25 cellular contexts compared by ENCODE assay signal in the genomic region with DNA sequence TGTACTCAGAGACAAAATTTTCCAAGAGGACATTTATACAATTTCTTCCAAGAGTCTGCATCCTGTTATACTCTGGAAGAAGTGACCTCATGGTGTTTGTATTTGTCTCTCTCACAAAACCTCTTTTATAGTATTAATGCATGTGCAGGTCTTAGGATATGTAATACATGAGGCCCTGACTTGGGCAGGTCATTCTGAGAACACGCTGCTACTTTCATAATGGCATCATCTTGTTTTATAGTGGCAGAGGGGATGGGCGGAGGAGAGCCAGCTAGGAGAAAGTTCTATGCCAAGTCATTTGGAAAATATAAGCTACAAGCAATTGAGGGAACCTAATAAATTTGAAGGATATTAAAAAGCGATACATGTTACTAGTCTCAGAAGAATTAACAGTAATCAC.
A peak's percentile ranks its signal among the peaks of the same experiment; 100 is the strongest.
DNase-seq lines count a peak whose midpoint lies in the region; ATAC-seq, FAIRE-seq and TF ChIP-seq lines count a peak whose summit lies in the region.
"Had no signal": no experiment of that assay in that cellular context is flagged by ENCODE, and none has a peak within 500 bp of the region (broad histone marks: within the 10 kb centered on the region; RNA-seq: fewer than 3 reads in every experiment).

No MANE protein-coding gene starts in this region.

- H3K27me3 Mint-ChIP-seq in HFFc6 (ENCODE audit: insufficient read depth): no peaks in the 10 kb centered on the region; the same call in 1 of the 2 replicates
- H3K27me3 Mint-ChIP-seq in activated CD4-positive, alpha-beta T cell treated with anti-CD3 and anti-CD28 coated beads for 36 hours: no peaks in the 10 kb centered on the region

- ATAC-seq in A549: no peak
- no peak for ATAC-seq in activated CD4-positive, alpha-beta T cell treated with anti-CD3 and anti-CD28 coated beads for 36 hours
- no peak for ATAC-seq in omental fat pad (ENCODE audit: low FRiP score)
- no peak for ATAC-seq in pancreas
- ATAC-seq: Panc1 had no signal

- WGBS in A549 (ENCODE audit: missing lambda C conversion rate): 85% methylated on average over 3 of the region's 3 CpGs
- WGBS in pancreas, 2 donors: 81 to 94% methylated on average over 3 of the region's 3 CpGs

- CTCF ChIA-PET in A549 (lab: Yijun Ruan, JAX): interaction anchor here (1.5 to 1.7 kb wide), 2 partner anchors 9 to 176 kb away, joined by 3 to 4 read pairs; no protein-coding TSS in a partner anchor
- CTCF ChIA-PET in activated CD4-positive, alpha-beta T cell treated with anti-CD3 and anti-CD28 coated beads for 36 hours (lab: Charles Lee): no interaction called here

- H3K27ac Mint-ChIP-seq in HFFc6: peak overlapping the region; percentile 39
- no peak overlapping the region for H3K27ac Mint-ChIP-seq in activated CD4-positive, alpha-beta T cell treated with anti-CD3 and anti-CD28 coated beads for 36 hours
- H3K27ac Mint-ChIP-seq: CD4-positive, alpha-beta memory T cell had no signal

- H3K9me3 ChIP-seq in A549 (no peaks in the 10 kb centered on the region), pancreas (no peaks in the 10 kb centered on the region)

- FAIRE-seq in A549 (lab: Jason Lieb, UNC): no peak
- FAIRE-seq in pancreas (lab: Jason Lieb, UNC): no peak
- FAIRE-seq: H1 had no signal

- TF ChIP-seq POLR2A in A549 (IDR thresholded peaks at IDR 0.05; ENCODE audit: low read length): no peak

- no peaks in the 10 kb centered on the region for H3K36me3 ChIP-seq in pancreas

- no peak for TF ChIP-seq RAD21 in A549 (conservative IDR thresholded peaks at IDR 0.05 in 1 of 2, IDR thresholded peaks at IDR 0.05 in 1 of 2)

- no peak for DNase-seq in A549 (ENCODE audit: low read depth in 1 of 2, low spot score in 1 of 2)
- peak; percentile 38 for DNase-seq in ELR (ENCODE audit: low read depth)
- no peak for DNase-seq in HFFc6
- peak; percentile 32 for DNase-seq in dermis blood vessel endothelial cell
- no peak for DNase-seq in activated CD4-positive, alpha-beta T cell treated with anti-CD3 and anti-CD28 coated beads for 36 hours
- DNase-seq in omental fat pad (ENCODE audit: low spot score): no peak
- no peak for DNase-seq in NCI-H69 (lab: John Stamatoyannopoulos, UW)
- no peak for DNase-seq in pancreas
- DNase-seq: C1 segment of cervical spinal cord; CD4-positive, alpha-beta memory T cell; DMS 273 treated with DMSO at 0.1 percent for 48 hours; DMS79; Karpas-422; NCI-H1092; NCI-H1417 treated with DMSO at 0.1 percent for 48 hours; NCI-H187; NCI-H2081 treated with DMSO at 0.1 percent for 48 hours; NCI-H446; NCI-H526; SHP77 had no signal

- POLR2A ChIA-PET in A549 (lab: Yijun Ruan, JAX): no interaction called here
- POLR2A ChIA-PET in activated CD4-positive, alpha-beta T cell treated with anti-CD3 and anti-CD28 coated beads for 36 hours (lab: Charles Lee): no interaction called here

- peak overlapping the region; percentile 3; the same call in 1 of the 3 replicates for H3K4me2 ChIP-seq in A549

- H3K4me1 ChIP-seq in A549 (peaks cover 52% of the 10 kb centered on the region), pancreas (no peaks in the 10 kb centered on the region)

- intact Hi-C loops in activated CD4-positive, alpha-beta T cell treated with anti-CD3 and anti-CD28 coated beads for 36 hours (cut with DNase I, micrococcal nuclease): no loop called here
- intact Hi-C loops in pancreas (cut with DNase I): loop anchor here in 2 of 3 donors (10.0 kb wide), 1 partner anchor 228 kb away; no protein-coding TSS in a partner anchor

- no peak for TF ChIP-seq CTCF in A549 (IDR thresholded peaks at IDR 0.05)
- TF ChIP-seq CTCF in HFFc6 (IDR thresholded peaks at IDR 0.05): no peak
- TF ChIP-seq CTCF in omental fat pad (IDR thresholded peaks at IDR 0.05): no peak
- TF ChIP-seq CTCF in pancreas (IDR thresholded peaks at IDR 0.05): no peak

- H3K27me3 ChIP-seq in pancreas: peaks cover 0 to 3% (median 0%) of the 10 kb centered on the region in 4 donors

- H3K4me3 Mint-ChIP-seq in HFFc6: no peak overlapping the region
- H3K4me3 Mint-ChIP-seq in activated CD4-positive, alpha-beta T cell treated with anti-CD3 and anti-CD28 coated beads for 36 hours: no peak overlapping the region
- H3K4me3 Mint-ChIP-seq: CD4-positive, alpha-beta memory T cell had no signal

- no peaks in the 10 kb centered on the region for H3K36me3 Mint-ChIP-seq in HFFc6 (ENCODE audit: low read depth)
- no peaks in the 10 kb centered on the region for H3K36me3 Mint-ChIP-seq in activated CD4-positive, alpha-beta T cell treated with anti-CD3 and anti-CD28 coated beads for 36 hours (ENCODE audit: low read depth)
- H3K36me3 Mint-ChIP-seq: CD4-positive, alpha-beta memory T cell had no signal

- H3K27ac ChIP-seq in A549 (peak overlapping the region; percentile 4 to 79; a peak in 5 of 6 replicates), pancreas (no peak overlapping the region)
- H3K27ac ChIP-seq: HL-60, RWPE1, SK-N-MC had no signal

- no peaks in the 10 kb centered on the region for H3K9me3 Mint-ChIP-seq in HFFc6
- H3K9me3 Mint-ChIP-seq in activated CD4-positive, alpha-beta T cell treated with anti-CD3 and anti-CD28 coated beads for 36 hours (ENCODE audit: low read depth): no peaks in the 10 kb centered on the region
- H3K9me3 Mint-ChIP-seq: CD4-positive, alpha-beta memory T cell had no signal

- no peak overlapping the region for H3K4me3 ChIP-seq in A549
- no peak overlapping the region for H3K4me3 ChIP-seq in pancreas
- H3K4me3 ChIP-seq: SK-N-MC had no signal

- peaks cover 36% of the 10 kb centered on the region for H3K4me1 Mint-ChIP-seq in HFFc6 (ENCODE audit: low read depth)
- no peaks in the 10 kb centered on the region for H3K4me1 Mint-ChIP-seq in activated CD4-positive, alpha-beta T cell treated with anti-CD3 and anti-CD28 coated beads for 36 hours
- H3K4me1 Mint-ChIP-seq: CD4-positive, alpha-beta memory T cell had no signal

- TF ChIP-seq EP300 in A549 (IDR thresholded peaks at IDR 0.05): no peak

TF ChIP-seq in A549, 52 proteins besides CTCF, POLR2A, EP300 and RAD21 (continues in another document):
- TF ChIP-seq HMGXB4 (CRISPR knock-in tag; IDR thresholded peaks at IDR 0.05; ENCODE audit: borderline replicate concordance): no peak
- TF ChIP-seq, protein P1, sequence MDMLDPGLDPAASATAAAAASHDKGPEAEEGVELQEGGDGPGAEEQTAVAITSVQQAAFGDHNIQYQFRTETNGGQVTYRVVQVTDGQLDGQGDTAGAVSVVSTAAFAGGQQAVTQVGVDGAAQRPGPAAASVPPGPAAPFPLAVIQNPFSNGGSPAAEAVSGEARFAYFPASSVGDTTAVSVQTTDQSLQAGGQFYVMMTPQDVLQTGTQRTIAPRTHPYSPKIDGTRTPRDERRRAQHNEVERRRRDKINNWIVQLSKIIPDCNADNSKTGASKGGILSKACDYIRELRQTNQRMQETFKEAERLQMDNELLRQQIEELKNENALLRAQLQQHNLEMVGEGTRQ (IDR thresholded peaks at IDR 0.05): no peak
- no peak for TF ChIP-seq CBX2 (IDR thresholded peaks at IDR 0.05; ENCODE audit: borderline replicate concordance, low read depth)
- TF ChIP-seq SREBF2 (IDR thresholded peaks at IDR 0.05): no peak
- no peak for TF ChIP-seq REST (IDR thresholded peaks at IDR 0.05)
- no peak for TF ChIP-seq ZFP36 (IDR thresholded peaks at IDR 0.05; ENCODE audit: borderline replicate concordance, partially characterized antibody)
- TF ChIP-seq HOXA7 (CRISPR knock-in tag; IDR thresholded peaks at IDR 0.05): no peak
- no peak for TF ChIP-seq FOXS1 (CRISPR knock-in tag; IDR thresholded peaks at IDR 0.05)
- no peak for TF ChIP-seq JUNB (IDR thresholded peaks at IDR 0.05)
- no peak for TF ChIP-seq TFCP2L1 (CRISPR knock-in tag; IDR thresholded peaks at IDR 0.05)

Comparison
In these comparisons a context has a peak if more than half of its experiments do, and no peak if none do; other contexts are left out.
1. DNase-seq: peak in ELR (single experiment) and dermis blood vessel endothelial cell (single experiment); none in A549 (0 of 2), HFFc6 (single experiment), activated CD4-positive, alpha-beta T cell treated with anti-CD3 and anti-CD28 coated beads for 36 hours (single experiment), omental fat pad (single experiment), NCI-H69 (single experiment) and pancreas (0 of 6).
2. H3K27ac ChIP-seq: peak in A549 (2 of 2); none in pancreas (0 of 4).
3. intact Hi-C loops: an anchor here in pancreas (10.0 kb wide); none called in activated CD4-positive, alpha-beta T cell treated with anti-CD3 and anti-CD28 coated beads for 36 hours.